In genomic region chrX:150486011-150486410, GRCh38 we compare ENCODE assay signal across 8 cellular contexts.
DNase-seq lines count a peak whose midpoint lies in the region; ATAC-seq, FAIRE-seq and TF ChIP-seq lines count a peak whose summit lies in the region.

No MANE protein-coding gene starts in this region.

- H3K4me1 ChIP-seq in kidney (ENCODE audit: control insufficient read depth in 1 of 2, insufficient read depth in 1 of 2, low read depth in 1 of 2, low read length in 2 of 2), result no peaks in the 10 kb centered on the region

- H3K9ac ChIP-seq in kidney (ENCODE audit: low read length in 2 of 2), result no peak overlapping the region

- H3K27me3 ChIP-seq in brain microvascular endothelial cell (replicated peaks), result no peaks in the 10 kb centered on the region

- H3K4me3 ChIP-seq in brain microvascular endothelial cell (ENCODE audit: low read depth, low read length) (no peak overlapping the region), kidney (ENCODE audit: low read length in 2 of 2) (no peak overlapping the region)

- no peak for FAIRE-seq in kidney (lab: Jason Lieb, UNC)

- DNase-seq in EL (peak; percentile 47), HPDE6-E6E7 (ENCODE audit: extremely low spot score) (peak; percentile 48), T-helper 9 cell (peak; percentile 30), brain microvascular endothelial cell (peak; percentile 44), kidney (no peak)
- DNase-seq in stimulated activated CD4-positive, alpha-beta T cell treated with anti-CD3 and anti-CD28 coated beads, TNF-alpha, amount 100 ng/mL, for 48 hours (ENCODE audit: low read depth in 3 of 3), result peak; percentile 17 to 47 (median 20)

- in situ Hi-C loops in brain microvascular endothelial cell (cut with HindIII; ENCODE audit: low pct_ligation_motif_present, low sequenced_read_pairs), result no loop called here

- H3K27ac ChIP-seq in brain microvascular endothelial cell, result no peak overlapping the region
- no peak overlapping the region for H3K27ac ChIP-seq in kidney (ENCODE audit: low read depth in 2 of 2, low read length in 2 of 2)

- intact Hi-C loops in kidney (cut with DNase I), result no loop called here

- TF ChIP-seq CTCF in brain microvascular endothelial cell (IDR thresholded peaks at IDR 0.05; ENCODE audit: low read depth, low read length, missing control alignments) (peak; percentile 82), kidney (IDR thresholded peaks at IDR 0.05; ENCODE audit: borderline replicate concordance, extremely low read depth, insufficient read depth) (peak; percentile 45)

- H3K36me3 ChIP-seq in brain microvascular endothelial cell (replicated peaks), result no peaks in the 10 kb centered on the region
- H3K36me3 ChIP-seq in kidney (ENCODE audit: control insufficient read depth in 1 of 2, insufficient read depth in 2 of 2, low read length in 2 of 2), result no peaks in the 10 kb centered on the region

- no peaks in the 10 kb centered on the region for H3K9me3 ChIP-seq in kidney (ENCODE audit: control insufficient read depth in 1 of 2, low read length in 2 of 2)

- no peak for ATAC-seq in HG03342 (IDR thresholded peaks at IDR 0.05; ENCODE audit: unreplicated experiment)
- no peak for ATAC-seq in HG03196 (IDR thresholded peaks at IDR 0.05; ENCODE audit: unreplicated experiment)
